Comparison of ENCODE assay signal across 8 cellular contexts in genomic region chr6:161272600-161273355, GRCh38. TPM values are rescaled to one million over a fixed set of nuclear protein-coding genes. Genes with fewer than 3 reads are reported as not detected.
A peak's percentile ranks its signal among the peaks of the same experiment; 100 is the strongest.
DNase-seq lines count a peak whose midpoint lies in the region; ATAC-seq, FAIRE-seq and TF ChIP-seq lines count a peak whose summit lies in the region.

No MANE protein-coding gene starts in this region.

- peak overlapping the region; percentile 58 for H3K4me3 ChIP-seq in K562

- no peak for TF ChIP-seq RAD21 in K562 (CRISPR knock-in tag; conservative IDR thresholded peaks at IDR 0.05 in 1 of 2, IDR thresholded peaks at IDR 0.05 in 1 of 2)

- peak overlapping the region in 1 of 2 experiments; percentile 57; a peak in 2 of 4 replicates for H3K9ac ChIP-seq in K562 (ENCODE audit: insufficient read depth in 1 of 2, low read depth in 2 of 2, low read length in 2 of 2)

- CTCF ChIA-PET in K562 (lab: Yijun Ruan, JAX; ENCODE audit: low intra/inter-chr PET ratio), result no interaction called here

- no peak for TF ChIP-seq EP300 in K562 (IDR thresholded peaks at IDR 0.05; ENCODE audit: low read length)

- no peak for TF ChIP-seq CTCF in K562 (IDR thresholded peaks at IDR 0.05 in 2 of 3, conservative IDR thresholded peaks at IDR 0.05 in 1 of 3; ENCODE audit: insufficient read depth in 2 of 3, low read depth in 1 of 3, low read length in 3 of 3)
- no peak for TF ChIP-seq CTCF in GM13976 (IDR thresholded peaks at IDR 0.05; ENCODE audit: borderline replicate concordance, control extremely low read depth, extremely low read depth, insufficient read depth, missing control alignments)

- H3K4me2 ChIP-seq in K562 (ENCODE audit: insufficient read depth, low read length), result peak overlapping the region; percentile 93

- H3K27ac ChIP-seq in K562 (ENCODE audit: extremely low read depth, low read depth, low read length), result peak overlapping the region; percentile 40; the same call in 2 of the 3 replicates
- peak overlapping the region; percentile 33 for H3K27ac ChIP-seq in temporal lobe (ENCODE audit: low read depth, low read length)

- 28% methylated on average over 11 of the region's 11 CpGs for WGBS in K562 (ENCODE audit: insufficient coverage, low coverage, missing lambda C conversion rate)

- H3K79me2 ChIP-seq in K562 (ENCODE audit: control insufficient read depth, insufficient read depth, low read length), result peaks cover 21% of the 10 kb centered on the region

- no peaks in the 10 kb centered on the region for H3K27me3 ChIP-seq in K562 (ENCODE audit: control insufficient read depth in 2 of 2, insufficient read depth in 2 of 2, low read length in 2 of 2)

- intact Hi-C loops in K562 (cut with micrococcal nuclease), result loop anchor here (1.0 to 10.0 kb wide), 4 partner anchors 17 to 478 kb away; no protein-coding TSS in a partner anchor

- peak overlapping the region; percentile 49; the same call in 1 of the 2 replicates for H2AFZ ChIP-seq in K562 (ENCODE audit: low read depth, low read length)

- H3K4me1 ChIP-seq in K562 (replicated peaks in 1 of 2; ENCODE audit: control insufficient read depth in 2 of 2, insufficient read depth in 2 of 2, low read length in 2 of 2), result peaks cover 4 to 37% of the 10 kb centered on the region in 2 experiments

- H3K9me3 ChIP-seq in K562 (replicated peaks; ENCODE audit: control insufficient read depth, insufficient read depth, low read depth, low read length), result no peaks in the 10 kb centered on the region

- no peaks in the 10 kb centered on the region for H3K9me1 ChIP-seq in K562 (ENCODE audit: control insufficient read depth, insufficient read depth, low read length)

- no peak for ATAC-seq in K562

- in situ Hi-C loops in K562 (cut with MboI) (no loop called here), GM13976 (cut with MboI; ENCODE audit: low sequenced_read_pairs, unreplicated experiment) (no loop called here)

- POLR2A ChIA-PET in K562 (lab: Yijun Ruan, JAX), result interaction anchor here (0.7 to 2.9 kb wide), 6 partner anchors 11 to 171 kb away, joined by 3 to 23 read pairs (median 3); no protein-coding TSS in a partner anchor

- H4K20me1 ChIP-seq in K562 (replicated peaks; ENCODE audit: control insufficient read depth, insufficient read depth, low read length), result no peaks in the 10 kb centered on the region

- TF ChIP-seq POLR2A in K562 (conservative IDR thresholded peaks at IDR 0.05), result no peak

- DNase-seq in DMS79 treated with DMSO at 0.1 percent for 48 hours (lab: John Stamatoyannopoulos, UW), result peak; percentile 42
- DNase-seq in M059J (ENCODE audit: low read depth), result peak; percentile 72
- peak in 1 of 4 experiments; percentile 66 for DNase-seq in K562 (ENCODE audit: extremely low read depth in 1 of 4, low spot score in 3 of 4)
- peak; percentile 88 for DNase-seq in left kidney (ENCODE audit: low read depth, low spot score)
- DNase-seq in GM13976 (ENCODE audit: low spot score), result no peak
- no peak for DNase-seq in COLO668 (lab: John Stamatoyannopoulos, UW; ENCODE audit: unreplicated experiment)
- no peak for DNase-seq in LoVo (ENCODE audit: low spot score)

- BruUV-seq in K562 (replicated peaks; lab: Mats Ljungman, UMichigan), result TSS peak; percentile 50

- H3K36me3 ChIP-seq in K562 (ENCODE audit: control insufficient read depth, insufficient read depth, low read length), result no peaks in the 10 kb centered on the region

- FAIRE-seq in K562 (lab: Jason Lieb, UNC), result no peak

TF ChIP-seq in K562, 482 proteins besides CTCF, POLR2A, EP300 and RAD21 (continues in another document):
- TF ChIP-seq MED1 (CRISPR knock-in tag; IDR thresholded peaks at IDR 0.05; ENCODE audit: borderline replicate concordance), result no peak
- TF ChIP-seq ATF1 (CRISPR knock-in tag; IDR thresholded peaks at IDR 0.05), result no peak
- TF ChIP-seq ATF1 (tag; IDR thresholded peaks at IDR 0.05), result no peak
- TF ChIP-seq ZBTB26 (CRISPR knock-in tag; IDR thresholded peaks at IDR 0.05), result peak; percentile 79; the same call in 1 of the 2 replicates
- TF ChIP-seq BMI1 (IDR thresholded peaks at IDR 0.05; ENCODE audit: low read length), result peak; percentile 42; the same call in 1 of the 2 replicates
- TF ChIP-seq REST (CRISPR knock-in tag; IDR thresholded peaks at IDR 0.05; ENCODE audit: low read depth), result no peak
- TF ChIP-seq NR2C2 (CRISPR knock-in tag; IDR thresholded peaks at IDR 0.05), result no peak
- TF ChIP-seq NR2C2 (tag; IDR thresholded peaks at IDR 0.05), result no peak
- TF ChIP-seq ARNT (IDR thresholded peaks at IDR 0.05), result 0 out of 4 replicates have a peak, but pooled peaks of 1 of the 2 experiments have one; percentile 21
- TF ChIP-seq MNT (conservative IDR thresholded peaks at IDR 0.05), result 0 out of 4 replicates have a peak, but pooled peaks of 1 of the 2 experiments have one; percentile 31
- TF ChIP-seq ZNF830 (CRISPR knock-in tag; IDR thresholded peaks at IDR 0.05), result no peak
- TF ChIP-seq FOXK2 (conservative IDR thresholded peaks at IDR 0.05 in 1 of 2, IDR thresholded peaks at IDR 0.05 in 1 of 2; ENCODE audit: low read depth in 2 of 2), result peak in 1 of 2 experiments; percentile 43; a peak in 1 of 4 replicates
- no peak for TF ChIP-seq HDAC6 (IDR thresholded peaks at IDR 0.05; ENCODE audit: low read depth, low read length)
- 0 out of 2 replicates have a peak, but pooled peaks have one; percentile 23 for TF ChIP-seq SMARCA4 (IDR thresholded peaks at IDR 0.05)
- peak; percentile 73; the same call in 1 of the 2 replicates for TF ChIP-seq MXI1 (IDR thresholded peaks at IDR 0.05; ENCODE audit: low read depth, low read length)

RNA-seq across cellular contexts. Expression of gene AGPAT4, which starts 1.1 kb away (rescaled TPM):
- 12.0 and 20.5 TPM in 2 replicates for total RNA-seq in M059J (2014; rRNA removed; shearing (Covaris generic))
- 90.5 and 109 TPM in 2 replicates for total RNA-seq in K562 (2011; cell fraction: chromatin; rRNA removed; ENCODE audit: low replicate concordance)
- total RNA-seq in K562 (2011; cell fraction: nucleolus; rRNA removed), result 65.2 and 67.4 TPM in 2 replicates
- 60.1 and 75.0 TPM in 2 replicates for total RNA-seq in K562 (2011; cell fraction: nucleoplasm; rRNA removed)
- total RNA-seq in K562 (2014; rRNA removed), result 4.5 and 6.7 TPM in 2 replicates
- 7.1 and 7.9 TPM in 2 replicates for total RNA-seq in K562 (2014; rRNA removed; fragmentation: Illumina TruSeq; extraction: Trizol)
- total RNA-seq in K562 (2015; rRNA removed; fragmentation: Illumina TruSeq; extraction: Trizol), result 5.0 and 5.6 TPM in 2 replicates
- 9.2 and 9.7 TPM in 2 replicates for total RNA-seq in K562 (2021)
- 15.0 and 17.0 TPM in 2 replicates for polyA plus RNA-seq in K562 (2011; rRNA removed)
- 9.2 and 14.2 TPM in 2 replicates for polyA plus RNA-seq in K562 (2011; cell fraction: cytosol; rRNA removed)
- 62.4 and 68.7 TPM in 2 replicates for polyA plus RNA-seq in K562 (2011; cell fraction: nucleus; rRNA removed)
- polyA plus RNA-seq in K562 (2012), result 5.3 and 8.6 TPM in 2 replicates
- polyA plus RNA-seq in K562 (2014; fragmentation: Illumina TruSeq; extraction: Trizol), result 5.6 and 5.7 TPM in 2 replicates
- polyA plus RNA-seq in K562 (2014; fragmentation: Nextera tagmentation; extraction: Ambion mirVana), result 1 to 10 TPM; 2.2 to 3.4 TPM
- 7.2 and 7.3 TPM in 2 replicates for polyA plus RNA-seq in K562 (2014; rRNA removed)
- polyA minus RNA-seq in K562 (2011; rRNA and poly(A)+ RNA removed), result 31.8 and 34.7 TPM in 2 replicates
- 6.3 and 8.8 TPM in 2 replicates for polyA minus RNA-seq in K562 (2011; cell fraction: cytosol; rRNA and poly(A)+ RNA removed)
- 36.2 and 58.6 TPM in 2 replicates for polyA minus RNA-seq in K562 (2011; cell fraction: nucleus; rRNA and poly(A)+ RNA removed)
- 47.9 TPM for total RNA-seq in temporal lobe

Comparison
In these comparisons a context has a peak if more than half of its experiments do, and no peak if none do; other contexts are left out.
1. DNase-seq: peak in DMS79 treated with DMSO at 0.1 percent for 48 hours (single experiment), M059J (single experiment) and left kidney (single experiment); none in GM13976 (single experiment), COLO668 (single experiment) and LoVo (single experiment).